Comparison of ENCODE assay signal across 18 cellular contexts in the genomic region with DNA sequence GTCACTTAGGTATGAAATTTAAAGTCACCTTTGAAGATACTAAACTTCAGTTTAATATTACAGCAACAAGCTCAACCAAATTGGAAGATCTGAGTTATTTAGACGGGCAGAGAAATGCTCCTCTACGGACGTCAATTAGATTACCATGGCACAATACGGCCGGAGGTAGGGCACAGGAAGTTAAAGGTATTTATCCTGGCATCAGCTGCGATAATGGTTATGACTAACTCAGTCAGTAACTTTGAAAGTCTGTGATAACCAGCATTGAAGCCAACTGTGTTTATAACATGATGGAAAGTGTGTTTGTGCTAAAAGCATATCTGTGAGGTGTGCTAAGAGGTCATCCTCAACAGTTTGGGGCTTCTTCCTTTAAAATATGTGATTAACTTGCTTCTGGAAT.
DNase-seq lines count a peak whose midpoint lies in the region; ATAC-seq and TF ChIP-seq lines count a peak whose summit lies in the region.
"Had no signal": no experiment of that assay in that cellular context is flagged by ENCODE, and none has a peak within 500 bp of the region (broad histone marks: within the 10 kb centered on the region; RNA-seq: fewer than 3 reads in every experiment).

No MANE protein-coding gene starts in this region.

- peak; percentile 42 for DNase-seq in HT1080 (ENCODE audit: low read depth)
- no peak for DNase-seq in RWPE2 (ENCODE audit: low spot score)
- DNase-seq in dermis blood vessel endothelial cell: peak; percentile 82
- DNase-seq in lung microvascular endothelial cell (ENCODE audit: low read depth in 2 of 2): peak; percentile 59 to 83
- DNase-seq in GM19238 (ENCODE audit: insufficient read length, low spot score): no peak
- DNase-seq in Peyer's patch: no peak
- DNase-seq: CD8-positive, alpha-beta memory T cell; H7; MG63; NCI-H1048; NCI-H1436; NCI-H1930; NCI-H446; NCI-H69; NK-92 treated with Interleukin-12 subunit alpha and Interleukin-12 subunit beta, amount 100 ng/mL, for 24 hours; SIG-M5 had no signal

- H3K27me3 ChIP-seq in RWPE2 (ENCODE audit: insufficient read depth, poor library complexity, severe bottlenecking) (no peaks in the 10 kb centered on the region), Peyer's patch (no peaks in the 10 kb centered on the region)
- H3K27me3 ChIP-seq: BLaER1 treated with 17β-estradiol and CSF1 and Interleukin-3, amounts not matched to agents 10 nM and 100 nM; MG63 had no signal

- H3K9me3 ChIP-seq in RWPE2 (ENCODE audit: severe bottlenecking) (no peaks in the 10 kb centered on the region), Peyer's patch (no peaks in the 10 kb centered on the region)
- H3K9me3 ChIP-seq: MG63 had no signal

- no peak for TF ChIP-seq CTCF in RWPE2 (IDR thresholded peaks at IDR 0.05; ENCODE audit: poor library complexity, severe bottlenecking)
- TF ChIP-seq CTCF in Peyer's patch (IDR thresholded peaks at IDR 0.05): no peak

- H3K27ac ChIP-seq in RWPE2 (ENCODE audit: poor library complexity, severe bottlenecking) (no peak overlapping the region), Peyer's patch (no peak overlapping the region)
- H3K27ac ChIP-seq: BLaER1 treated with 17β-estradiol and CSF1 and Interleukin-3, amounts not matched to agents 10 nM and 100 nM had no signal

- ATAC-seq in RWPE2 (ENCODE audit: low read depth): peak; percentile 40; the same call in 1 of the 3 replicates
- no peak for ATAC-seq in activated CD4-positive, CD25-positive, alpha-beta regulatory T cell treated with anti-CD3 and anti-CD28 coated beads, Interleukin-2, amount 50 U/mL, for 24 hours

- TF ChIP-seq POLR2A in Peyer's patch (IDR thresholded peaks at IDR 0.05): no peak

- H3K4me1 ChIP-seq in RWPE2 (ENCODE audit: insufficient read depth, poor library complexity, severe bottlenecking): no peaks in the 10 kb centered on the region
- H3K4me1 ChIP-seq in Peyer's patch: no peaks in the 10 kb centered on the region

- H3K4me3 ChIP-seq in RWPE2 (ENCODE audit: severe bottlenecking) (no peak overlapping the region), Peyer's patch (no peak overlapping the region)
- H3K4me3 ChIP-seq: BLaER1 treated with 17β-estradiol and CSF1 and Interleukin-3, amounts not matched to agents 10 nM and 100 nM; MG63 had no signal

- peaks cover 77% of the 10 kb centered on the region for H3K36me3 ChIP-seq in RWPE2 (ENCODE audit: low read depth)
- H3K36me3 ChIP-seq in Peyer's patch: peaks cover 0 to 18% (median 0%) of the 10 kb centered on the region in 3 donors
- H3K36me3 ChIP-seq: BLaER1 treated with 17β-estradiol and CSF1 and Interleukin-3, amounts not matched to agents 10 nM and 100 nM had no signal

Comparison
In these comparisons a context has a peak if more than half of its experiments do, and no peak if none do; other contexts are left out.
1. DNase-seq: peak in HT1080 (single experiment), dermis blood vessel endothelial cell (single experiment) and lung microvascular endothelial cell (2 of 2); none in RWPE2 (single experiment), GM19238 (single experiment) and Peyer's patch (0 of 3).